Comparison of ENCODE assay signal across 9 cellular contexts in genomic region chr7:4849390-4849789, GRCh38. TPM values are rescaled to one million over a fixed set of nuclear protein-coding genes. Genes with fewer than 3 reads are reported as not detected.
DNase-seq lines count a peak whose midpoint lies in the region; ATAC-seq and TF ChIP-seq lines count a peak whose summit lies in the region.
"Had no signal": no experiment of that assay in that cellular context is flagged by ENCODE, and none has a peak within 500 bp of the region (broad histone marks: within the 10 kb centered on the region; RNA-seq: fewer than 3 reads in every experiment).

No MANE protein-coding gene starts in this region.

- TF ChIP-seq CTCF in natural killer cell (IDR thresholded peaks at IDR 0.05), result peak; percentile 51

- H3K27me3 Mint-ChIP-seq in natural killer cell (ENCODE audit: low read depth in 2 of 2), result peaks cover 9 to 10% of the 10 kb centered on the region in 2 donors

- H3K27ac Mint-ChIP-seq in natural killer cell, result no peak overlapping the region
- H3K27ac Mint-ChIP-seq: activated naive CD4-positive, alpha-beta T cell treated with anti-CD3 and anti-CD28 coated beads, Interleukin-2, amount 50 U/mL, for 72 hours had no signal

- peak; percentile 19 for DNase-seq in stimulated activated CD4-positive, alpha-beta T cell treated with anti-CD3 and anti-CD28 coated beads, Interleukin-15, amount 100 ng/mL, for 24 hours
- DNase-seq in stimulated activated CD4-positive, alpha-beta T cell treated with anti-CD3 and anti-CD28 coated beads, Interleukin-1b, Interleukin-23, amount 100 ng/mL, for 48 hours, result no peak
- DNase-seq in NCI-H345 (lab: John Stamatoyannopoulos, UW) (peak; percentile 84), natural killer cell (no peak), cerebellar nuclear complex (lab: John Stamatoyannopoulos, UW) (no peak), MG63 (no peak)
- DNase-seq in central memory CD4-positive, alpha-beta T cell, result peak; percentile 8
- no peak for DNase-seq in stimulated activated CD4-positive, alpha-beta T cell treated with anti-CD3 and anti-CD28 coated beads, Interleukin-4, amount 100 ng/mL, for 4 hours

- H3K9me3 Mint-ChIP-seq in natural killer cell, result no peaks in the 10 kb centered on the region

- peak; percentile 68 to 88 (median 86) for ATAC-seq in natural killer cell

- no peaks in the 10 kb centered on the region for H3K9me3 ChIP-seq in MG63

- H3K27me3 ChIP-seq in MG63, result no peaks in the 10 kb centered on the region

- no peak overlapping the region for H3K4me3 Mint-ChIP-seq in natural killer cell

- H3K4me3 ChIP-seq in MG63, result no peak overlapping the region

- intact Hi-C loops in natural killer cell (cut with micrococcal nuclease), result loop anchor here (2.0 kb wide), 1 partner anchor 33 kb away; the partner anchor contains the start of gene RADIL

- H3K4me1 Mint-ChIP-seq in natural killer cell, result peaks cover 0 to 5% of the 10 kb centered on the region in 2 donors

- no peaks in the 10 kb centered on the region for H3K36me3 ChIP-seq in MG63

- no peaks in the 10 kb centered on the region for H3K36me3 Mint-ChIP-seq in natural killer cell
- H3K36me3 Mint-ChIP-seq: activated naive CD4-positive, alpha-beta T cell treated with anti-CD3 and anti-CD28 coated beads, Interleukin-2, amount 50 U/mL, for 72 hours had no signal

RNA-seq across cellular contexts. Expression of gene PAPOLB, which starts 12.4 kb away (rescaled TPM):
- under 1 TPM; 0.14 to 0.36 (median 0.20) TPM for total RNA-seq in natural killer cell
- total RNA-seq in MG63 (2014; rRNA removed; shearing (Covaris generic); ENCODE audit: low replicate concordance), result 0.94 TPM in 1 of 2 replicates, not detected in the other
- total RNA-seq: activated naive CD4-positive, alpha-beta T cell treated with anti-CD3 and anti-CD28 coated beads, Interleukin-2, amount 50 U/mL, for 72 hours had no signal

RNA-seq across cellular contexts. Expression of gene RADIL, which starts 34.1 kb away (rescaled TPM):
- not detected for total RNA-seq in natural killer cell
- 1.1 and 1.6 TPM in 2 replicates for total RNA-seq in MG63 (2014; rRNA removed; shearing (Covaris generic); ENCODE audit: low replicate concordance)

Comparison
In these comparisons a context has a peak if more than half of its experiments do, and no peak if none do; other contexts are left out.
1. DNase-seq: peak in stimulated activated CD4-positive, alpha-beta T cell treated with anti-CD3 and anti-CD28 coated beads, Interleukin-15, amount 100 ng/mL, for 24 hours (single experiment), NCI-H345 (single experiment) and central memory CD4-positive, alpha-beta T cell (single experiment); none in stimulated activated CD4-positive, alpha-beta T cell treated with anti-CD3 and anti-CD28 coated beads, Interleukin-1b, Interleukin-23, amount 100 ng/mL, for 48 hours (single experiment), natural killer cell (single experiment), cerebellar nuclear complex (0 of 2), stimulated activated CD4-positive, alpha-beta T cell treated with anti-CD3 and anti-CD28 coated beads, Interleukin-4, amount 100 ng/mL, for 4 hours (0 of 2) and MG63 (single experiment).